8 cellular contexts compared by ENCODE assay signal in the genomic region with DNA sequence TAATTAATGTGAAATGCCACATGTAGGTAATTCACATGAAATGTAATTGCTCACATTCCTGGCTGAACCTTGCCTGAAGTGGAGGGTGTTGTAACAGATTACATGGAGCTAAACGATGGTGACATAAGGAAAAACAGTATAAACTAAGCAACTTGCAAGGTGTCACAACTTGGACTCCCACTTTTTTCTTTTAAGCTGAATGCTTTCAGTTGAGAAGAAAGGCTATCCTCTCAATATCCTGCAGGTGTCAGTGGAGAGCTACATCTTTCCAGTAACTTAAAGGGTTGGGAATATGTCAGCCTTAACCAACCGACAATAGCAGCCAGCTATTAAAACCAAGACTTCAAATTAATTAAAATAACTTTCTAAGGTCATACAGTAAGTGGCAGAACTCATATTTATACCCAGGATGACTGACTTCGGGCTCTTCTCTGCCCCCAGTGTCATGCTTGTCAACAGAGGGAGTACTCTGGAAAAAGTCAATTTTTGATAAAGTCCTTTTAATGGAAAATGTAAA. TPM values are rescaled to one million over a fixed set of nuclear protein-coding genes. Genes with fewer than 3 reads are reported as not detected.
DNase-seq lines count a peak whose midpoint lies in the region; ATAC-seq and TF ChIP-seq lines count a peak whose summit lies in the region.

No MANE protein-coding gene starts in this region.

- intact Hi-C loops in PC-3 (cut with micrococcal nuclease) (loop anchor here (1.0 to 5.0 kb wide), 5 partner anchors 421 to 601 kb away; no protein-coding TSS in a partner anchor), right lobe of liver (cut with DNase I) (no loop called here)

- TF ChIP-seq CTCF in PC-3 (conservative IDR thresholded peaks at IDR 0.05; ENCODE audit: low read depth, low read length), result peak; percentile 100
- peak; percentile 83 for TF ChIP-seq CTCF in coronary artery (IDR thresholded peaks at IDR 0.05)
- peak; percentile 73 to 88 (median 80) for TF ChIP-seq CTCF in right lobe of liver (IDR thresholded peaks at IDR 0.05)
- peak; percentile 88 for TF ChIP-seq CTCF in type B pancreatic cell (conservative IDR thresholded peaks at IDR 0.05)

- CTCF ChIA-PET in PC-3 (lab: Charles Lee), result interaction anchor here (0.5 to 2.0 kb wide), 25 partner anchors 9 to 1049 kb away, joined by 3 to 30 read pairs (median 5); no protein-coding TSS in a partner anchor

- H4K20me1 ChIP-seq in PC-3 (ENCODE audit: low read length), result peaks cover 6% of the 10 kb centered on the region

- no peaks in the 10 kb centered on the region for H3K27me3 Mint-ChIP-seq in type B pancreatic cell

- H3K9me2 ChIP-seq in PC-3 (replicated peaks; ENCODE audit: low read length), result no peaks in the 10 kb centered on the region

- H3K4me3 ChIP-seq in PC-3 (ENCODE audit: low read length), result no peak overlapping the region
- no peak overlapping the region for H3K4me3 ChIP-seq in coronary artery
- no peak overlapping the region for H3K4me3 ChIP-seq in right lobe of liver

- 2% methylated on average over 3 of the region's 3 CpGs for WGBS in right lobe of liver (ENCODE audit: insufficient coverage, low coverage, low lambda C conversion rate, missing lambda C conversion rate)

- H3K36me3 ChIP-seq in PC-3 (ENCODE audit: low read depth, low read length), result peaks cover 57% of the 10 kb centered on the region
- H3K36me3 ChIP-seq in right lobe of liver, result peaks cover 0 to 17% (median 1%) of the 10 kb centered on the region in 4 donors

- TF ChIP-seq POLR2A in right lobe of liver (IDR thresholded peaks at IDR 0.05), result no peak

- H3F3A ChIP-seq in PC-3 (ENCODE audit: low read length, unreplicated experiment), result peaks cover 10% of the 10 kb centered on the region

- DNase-seq in CMK (ENCODE audit: low read depth) (peak; percentile 42), HuH-7 (ENCODE audit: low spot score) (peak; percentile 2), PC-3 (peak; percentile 99), coronary artery (ENCODE audit: low spot score) (no peak), right lobe of liver (no peak), type B pancreatic cell (ENCODE audit: extremely low spot score, unreplicated experiment) (no peak), ureter (ENCODE audit: low spot score) (no peak)

- H3K9ac ChIP-seq in PC-3 (ENCODE audit: low read length), result no peak overlapping the region

- ATAC-seq in GM18867 (IDR thresholded peaks at IDR 0.05; ENCODE audit: unreplicated experiment) (peak; percentile 60), PC-3 (peak; percentile 70), right lobe of liver (peak; percentile 76 to 80 (median 78))

- H2AFZ ChIP-seq in PC-3 (ENCODE audit: low read length), result no peak overlapping the region

- POLR2A ChIA-PET in PC-3 (lab: Charles Lee; ENCODE audit: unreplicated experiment), result interaction anchor here (0.5 to 1.0 kb wide), 5 partner anchors 10 to 462 kb away, joined by 3 to 11 read pairs (median 4); no protein-coding TSS in a partner anchor

- H3K27me3 ChIP-seq in PC-3 (ENCODE audit: low read length) (no peaks in the 10 kb centered on the region), right lobe of liver (no peaks in the 10 kb centered on the region)

- peaks cover 13% of the 10 kb centered on the region for H3K36me3 Mint-ChIP-seq in type B pancreatic cell

- H3K4me1 ChIP-seq in PC-3 (ENCODE audit: insufficient read depth, low read length) (no peaks in the 10 kb centered on the region), right lobe of liver (peaks cover 0 to 41% (median 13%) of the 10 kb centered on the region in 4 donors)

- H3K9me3 Mint-ChIP-seq in type B pancreatic cell, result no peaks in the 10 kb centered on the region

- H3K4me1 Mint-ChIP-seq in type B pancreatic cell (ENCODE audit: unreplicated experiment), result peaks cover 11% of the 10 kb centered on the region

- no peak overlapping the region for H3K4me2 ChIP-seq in PC-3 (ENCODE audit: low read length)

- no peak overlapping the region for H3K4me3 Mint-ChIP-seq in type B pancreatic cell

- H3K27ac Mint-ChIP-seq in type B pancreatic cell, result no peak overlapping the region

- no peak overlapping the region for H3K27ac ChIP-seq in PC-3 (ENCODE audit: low read length)
- peak overlapping the region in 1 of 2 donors; percentile 17 for H3K27ac ChIP-seq in coronary artery
- no peak overlapping the region for H3K27ac ChIP-seq in right lobe of liver

- H3K9me3 ChIP-seq in PC-3 (ENCODE audit: low read length) (no peaks in the 10 kb centered on the region), right lobe of liver (no peaks in the 10 kb centered on the region)

- no peaks in the 10 kb centered on the region for H3K79me2 ChIP-seq in PC-3 (ENCODE audit: low read length)

- no TSS peak for BruUV-seq in PC-3 (replicated peaks; lab: Mats Ljungman, UMichigan)

RNA-seq across cellular contexts. Expression of gene NRBF2, which starts 33.7 kb away (rescaled TPM):
- total RNA-seq in PC-3 (2014; rRNA removed), result 43.4 and 44.4 TPM in 2 replicates
- total RNA-seq in right lobe of liver, result 10 to 100 TPM; 15.9 to 32.3 (median 22.8) TPM
- 22.1 and 25.0 TPM in 2 replicates for total RNA-seq in type B pancreatic cell (ENCODE audit: low replicate concordance)
- total RNA-seq in ureter, result 14.6 TPM

Comparison
In these comparisons a context has a peak if more than half of its experiments do, and no peak if none do; other contexts are left out.
1. DNase-seq: peak in CMK (single experiment), HuH-7 (single experiment) and PC-3 (single experiment); none in coronary artery (single experiment), right lobe of liver (0 of 3), type B pancreatic cell (single experiment) and ureter (single experiment).
2. Peak in every context shown above with its lines, with median percentiles within 50 percentile points of each other: ATAC-seq and CTCF ChIP-seq.